ENCODE assay signal across 32 cellular contexts in genomic region chr18:5173646-5174045, GRCh38. TPM values are rescaled to one million over a fixed set of nuclear protein-coding genes. Genes with fewer than 3 reads are reported as not detected.
"Had no signal": no experiment of that assay in that cellular context is flagged by ENCODE, and none has a peak within 500 bp of the region (broad histone marks: within the 10 kb centered on the region; RNA-seq: fewer than 3 reads in every experiment).

No MANE protein-coding gene starts in this region.

- H3K36me3 ChIP-seq: brain microvascular endothelial cell, esophagus muscularis mucosa, gastrocnemius medialis, heart right ventricle had no signal

- H3K4me1 ChIP-seq: esophagus muscularis mucosa, foreskin keratinocyte, gastrocnemius medialis, heart right ventricle had no signal

- H3K27me3 ChIP-seq: brain microvascular endothelial cell, dorsolateral prefrontal cortex, esophagus muscularis mucosa, foreskin keratinocyte, gastrocnemius medialis, heart right ventricle, hepatocyte had no signal

- H3K27ac ChIP-seq: brain microvascular endothelial cell, coronary artery, esophagus muscularis mucosa, foreskin keratinocyte, gastrocnemius medialis, heart right ventricle, hepatocyte had no signal

- DNase-seq: activated CD4-positive, alpha-beta T cell treated with anti-CD3 and anti-CD28 coated beads for 36 hours; activated CD4-positive, alpha-beta T cell treated with anti-CD3 and anti-CD28 coated beads, Interleukin-2, amount 10 ng/mL, durations not matched to agents 7 days and 5 days; activated CD4-positive, alpha-beta T cell treated with anti-CD3 and anti-CD28 coated beads, Interleukin-2, amount 50 U/mL, for 4 hours; activated CD4-positive, CD25-positive, alpha-beta regulatory T cell; activated CD4-positive, CD25-positive, alpha-beta regulatory T cell treated with anti-CD3 and anti-CD28 coated beads, Interleukin-2, amount 50 U/mL, for 72 hours; activated CD8-positive, alpha-beta memory T cell treated with anti-CD3 and anti-CD28 coated beads for 24 hours; activated CD8-positive, alpha-beta T cell treated with anti-CD3 and anti-CD28 coated beads for 36 hours; activated effector memory CD4-positive, alpha-beta T cell treated with Interleukin-2 at 50 U/mL for 16 hours; activated gamma-delta T cell treated with Interleukin-2 at 50 U/mL for 16 hours; activated naive CD4-positive, alpha-beta T cell treated with anti-CD3 and anti-CD28 coated beads, Interleukin-2, amount 50 U/mL, for 16 hours; activated naive CD4-positive, alpha-beta T cell treated with Interleukin-2 at 50 U/mL for 16 hours; activated T-cell treated with anti-CD3 and anti-CD28 coated beads, Interleukin-2, amount 50 U/mL, for 4 hours; amniotic stem cell; anterior cingulate cortex; brain microvascular endothelial cell; effector memory CD4-positive, alpha-beta T cell; endodermal cell; foreskin keratinocyte; gastrocnemius medialis; heart right ventricle; T-helper 1 cell; T-helper 17 cell; T1000 had no signal

- H3K9me3 ChIP-seq: esophagus muscularis mucosa, gastrocnemius medialis had no signal

- H3K4me3 ChIP-seq: coronary artery, dorsolateral prefrontal cortex, esophagus muscularis mucosa, gastrocnemius medialis, heart right ventricle, hepatocyte had no signal

RNA-seq across cellular contexts. Expression of gene AKAIN1, which starts 23.4 kb away (rescaled TPM):
- total RNA-seq: activated CD4-positive, alpha-beta T cell treated with anti-CD3 and anti-CD28 coated beads for 36 hours; activated CD4-positive, alpha-beta T cell treated with anti-CD3 and anti-CD28 coated beads, Interleukin-2, amount 10 ng/mL, durations not matched to agents 7 days and 5 days; activated CD8-positive, alpha-beta T cell treated with anti-CD3 and anti-CD28 coated beads for 36 hours; activated T-cell treated with anti-CD3 and anti-CD28 coated beads, Interleukin-2, amount 50 U/mL, for 4 hours; activated T-helper 17 cell treated with anti-CD3 and anti-CD28 coated beads, Interleukin-2, amount 50 U/mL, for 72 hours; astrocyte; bronchial epithelial cell; cardiac septum; endodermal cell; epithelial cell of proximal tubule; esophagus muscularis mucosa; foreskin keratinocyte; gastrocnemius medialis; heart right ventricle; hepatocyte; T-helper 17 cell had no signal
